Comparison of ENCODE assay signal across 1 cellular context in the genomic region with DNA sequence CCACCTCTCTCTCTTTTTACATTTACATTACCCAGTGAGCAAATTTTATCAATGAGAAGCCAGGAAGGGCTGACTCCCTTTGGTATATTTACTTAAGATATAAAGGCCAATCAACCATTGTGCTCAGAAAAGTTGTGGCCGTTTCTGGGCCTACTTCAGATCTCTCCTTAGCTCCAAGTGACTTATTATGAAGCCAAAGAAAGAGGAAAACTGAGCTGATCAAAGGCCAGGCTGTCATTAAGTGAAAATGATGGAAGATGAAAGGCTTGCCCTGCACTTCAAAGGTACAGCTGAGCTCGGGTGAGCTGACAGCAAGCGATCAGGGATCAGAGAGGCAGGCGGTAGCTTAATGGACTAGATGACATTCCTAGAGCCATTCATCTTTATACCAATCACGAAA.
TF ChIP-seq lines count a peak whose summit lies in the region.

No MANE protein-coding gene starts in this region.

TF ChIP-seq in endothelial cell of umbilical vein, 7 proteins besides CTCF, POLR2A, EP300 and RAD21:
- no peak for TF ChIP-seq JUN (IDR thresholded peaks at IDR 0.05; ENCODE audit: borderline replicate concordance, insufficient read depth, insufficient read length, low read depth)
- no peak for TF ChIP-seq MYC (IDR thresholded peaks at IDR 0.05; ENCODE audit: low read depth, low read length)
- TF ChIP-seq GATA2 (IDR thresholded peaks at IDR 0.05; ENCODE audit: insufficient read depth, insufficient read length, low read depth, low read length): no peak
- TF ChIP-seq, protein P1, sequence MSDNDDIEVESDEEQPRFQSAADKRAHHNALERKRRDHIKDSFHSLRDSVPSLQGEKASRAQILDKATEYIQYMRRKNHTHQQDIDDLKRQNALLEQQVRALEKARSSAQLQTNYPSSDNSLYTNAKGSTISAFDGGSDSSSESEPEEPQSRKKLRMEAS (IDR thresholded peaks at IDR 0.05; ENCODE audit: insufficient read depth, insufficient read length): no peak
- TF ChIP-seq POLR2AphosphoS5 (IDR thresholded peaks at IDR 0.05; ENCODE audit: insufficient read depth, low read depth, low read length): no peak
- no peak for TF ChIP-seq FOS (IDR thresholded peaks at IDR 0.05; ENCODE audit: borderline replicate concordance, insufficient read depth, low read length)
- no peak for TF ChIP-seq EZH2 (IDR thresholded peaks at IDR 0.05; ENCODE audit: borderline replicate concordance, low read depth, low read length, severe bottlenecking)
